In the genomic region with DNA sequence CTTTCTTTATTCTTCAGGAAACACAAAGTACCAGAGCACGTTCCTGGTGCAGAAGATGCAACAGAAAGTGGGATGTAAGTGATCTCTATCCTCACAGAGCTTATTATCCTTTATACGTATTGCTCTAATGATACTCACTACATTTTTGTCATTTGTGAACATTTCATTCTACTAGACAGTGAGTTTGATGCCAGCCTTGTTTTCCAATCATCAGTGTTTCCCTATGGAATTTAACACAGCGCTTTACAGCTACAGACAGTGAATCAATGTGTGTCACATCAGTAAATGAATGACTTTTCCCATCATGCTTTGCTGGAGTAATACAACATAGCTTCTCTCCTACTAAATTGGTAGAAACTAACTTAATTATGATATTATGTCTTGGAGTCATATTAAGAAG, we compare ENCODE assay signal across 10 cellular contexts.
ATAC-seq and TF ChIP-seq lines count a peak whose summit lies in the region.
"Had no signal": no experiment of that assay in that cellular context is flagged by ENCODE, and none has a peak within 500 bp of the region (broad histone marks: within the 10 kb centered on the region; RNA-seq: fewer than 3 reads in every experiment).

No MANE protein-coding gene starts in this region.

- peak; percentile 94 for TF ChIP-seq EP300 in neural cell (conservative IDR thresholded peaks at IDR 0.05; ENCODE audit: poor library complexity, severe bottlenecking)

- H4K20me1 ChIP-seq in neural cell (ENCODE audit: insufficient read depth), result no peaks in the 10 kb centered on the region
- H4K20me1 ChIP-seq: BLaER1; BLaER1 treated with 17β-estradiol and CSF1 and Interleukin-3, amounts not matched to agents 10 nM and 100 nM had no signal

- no peaks in the 10 kb centered on the region for H3F3A ChIP-seq in neural cell (ENCODE audit: insufficient read depth, low read length, poor library complexity, severe bottlenecking)

- H3K79me2 ChIP-seq in neural cell (replicated peaks; ENCODE audit: insufficient read depth, low read length), result no peaks in the 10 kb centered on the region

- no peaks in the 10 kb centered on the region for H3K36me3 ChIP-seq in neural cell (ENCODE audit: insufficient read depth, low read length)
- H3K36me3 ChIP-seq: BE2C; BLaER1; BLaER1 treated with 17β-estradiol and CSF1 and Interleukin-3, amounts not matched to agents 10 nM and 100 nM had no signal

- peak overlapping the region; percentile 5 for H3K4me3 ChIP-seq in neural cell (ENCODE audit: low read length)
- H3K4me3 ChIP-seq: A549; BLaER1; BLaER1 treated with 17β-estradiol and CSF1 and Interleukin-3, amounts not matched to agents 10 nM and 100 nM had no signal

- TF ChIP-seq RAD21 in neural cell (conservative IDR thresholded peaks at IDR 0.05), result no peak

- H3K9me2 ChIP-seq in neural cell (ENCODE audit: insufficient read depth, low read length), result no peaks in the 10 kb centered on the region

- no peaks in the 10 kb centered on the region for H3K9me3 ChIP-seq in neural cell (ENCODE audit: low read length)
- H3K9me3 ChIP-seq: A549; BE2C; BLaER1; BLaER1 treated with 17β-estradiol and CSF1 and Interleukin-3, amounts not matched to agents 10 nM and 100 nM; Caco-2 had no signal

- peak overlapping the region; percentile 26 for H3K27ac ChIP-seq in neural cell (ENCODE audit: low read length)
- H3K27ac ChIP-seq: 22Rv1; A549; BLaER1; BLaER1 treated with 17β-estradiol and CSF1 and Interleukin-3, amounts not matched to agents 10 nM and 100 nM; C4-2B had no signal

- H3K27me3 ChIP-seq in neural cell (ENCODE audit: insufficient read depth, low read depth, low read length), result no peaks in the 10 kb centered on the region
- H3K27me3 ChIP-seq: BE2C; BLaER1; BLaER1 treated with 17β-estradiol and CSF1 and Interleukin-3, amounts not matched to agents 10 nM and 100 nM had no signal

- no peak overlapping the region for H3K4me2 ChIP-seq in neural cell (ENCODE audit: low read length)
- H3K4me2 ChIP-seq: A549; BLaER1; BLaER1 treated with 17β-estradiol and CSF1 and Interleukin-3, amounts not matched to agents 10 nM and 100 nM had no signal

- no peak overlapping the region for H3K9ac ChIP-seq in neural cell (ENCODE audit: low read length)
- H3K9ac ChIP-seq: BLaER1; BLaER1 treated with 17β-estradiol and CSF1 and Interleukin-3, amounts not matched to agents 10 nM and 100 nM had no signal

- no peak overlapping the region for H2AFZ ChIP-seq in neural cell (ENCODE audit: low read depth, low read length)

- ATAC-seq in HG02571 (IDR thresholded peaks at IDR 0.05; ENCODE audit: unreplicated experiment), result no peak
- ATAC-seq: A549; CD8-positive, alpha-beta T cell had no signal

- TF ChIP-seq CTCF in neural cell (IDR thresholded peaks at IDR 0.05; ENCODE audit: poor library complexity, severe bottlenecking), result no peak

TF ChIP-seq in neural cell, 6 proteins besides CTCF, POLR2A, EP300 and RAD21:
- TF ChIP-seq POLR2AphosphoS5 (IDR thresholded peaks at IDR 0.05) (peak; percentile 96), EZH2 (IDR thresholded peaks at IDR 0.05; ENCODE audit: borderline replicate concordance, insufficient read depth, low read length, poor library complexity, severe bottlenecking) (no peak)
- TF ChIP-seq, protein P1, sequence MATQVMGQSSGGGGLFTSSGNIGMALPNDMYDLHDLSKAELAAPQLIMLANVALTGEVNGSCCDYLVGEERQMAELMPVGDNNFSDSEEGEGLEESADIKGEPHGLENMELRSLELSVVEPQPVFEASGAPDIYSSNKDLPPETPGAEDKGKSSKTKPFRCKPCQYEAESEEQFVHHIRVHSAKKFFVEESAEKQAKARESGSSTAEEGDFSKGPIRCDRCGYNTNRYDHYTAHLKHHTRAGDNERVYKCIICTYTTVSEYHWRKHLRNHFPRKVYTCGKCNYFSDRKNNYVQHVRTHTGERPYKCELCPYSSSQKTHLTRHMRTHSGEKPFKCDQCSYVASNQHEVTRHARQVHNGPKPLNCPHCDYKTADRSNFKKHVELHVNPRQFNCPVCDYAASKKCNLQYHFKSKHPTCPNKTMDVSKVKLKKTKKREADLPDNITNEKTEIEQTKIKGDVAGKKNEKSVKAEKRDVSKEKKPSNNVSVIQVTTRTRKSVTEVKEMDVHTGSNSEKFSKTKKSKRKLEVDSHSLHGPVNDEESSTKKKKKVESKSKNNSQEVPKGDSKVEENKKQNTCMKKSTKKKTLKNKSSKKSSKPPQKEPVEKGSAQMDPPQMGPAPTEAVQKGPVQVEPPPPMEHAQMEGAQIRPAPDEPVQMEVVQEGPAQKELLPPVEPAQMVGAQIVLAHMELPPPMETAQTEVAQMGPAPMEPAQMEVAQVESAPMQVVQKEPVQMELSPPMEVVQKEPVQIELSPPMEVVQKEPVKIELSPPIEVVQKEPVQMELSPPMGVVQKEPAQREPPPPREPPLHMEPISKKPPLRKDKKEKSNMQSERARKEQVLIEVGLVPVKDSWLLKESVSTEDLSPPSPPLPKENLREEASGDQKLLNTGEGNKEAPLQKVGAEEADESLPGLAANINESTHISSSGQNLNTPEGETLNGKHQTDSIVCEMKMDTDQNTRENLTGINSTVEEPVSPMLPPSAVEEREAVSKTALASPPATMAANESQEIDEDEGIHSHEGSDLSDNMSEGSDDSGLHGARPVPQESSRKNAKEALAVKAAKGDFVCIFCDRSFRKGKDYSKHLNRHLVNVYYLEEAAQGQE (IDR thresholded peaks at IDR 0.05; ENCODE audit: borderline replicate concordance), result peak; percentile 46
